Comparison of ENCODE assay signal across 12 cellular contexts in genomic region chr20:58361549-58361948, GRCh38. TPM values are rescaled to one million over a fixed set of nuclear protein-coding genes. Genes with fewer than 3 reads are reported as not detected.
A peak's percentile ranks its signal among the peaks of the same experiment; 100 is the strongest.
DNase-seq lines count a peak whose midpoint lies in the region; ATAC-seq lines count a peak whose summit lies in the region.
"Had no signal": no experiment of that assay in that cellular context is flagged by ENCODE, and none has a peak within 500 bp of the region (broad histone marks: within the 10 kb centered on the region; RNA-seq: fewer than 3 reads in every experiment).

No MANE protein-coding gene starts in this region.

- no peak for DNase-seq in Right ventricle myocardium inferior (ENCODE audit: missing footprints)
- DNase-seq in cardiac septum (ENCODE audit: low spot score) = no peak
- peak; percentile 88 for DNase-seq in RPMI7951 (ENCODE audit: low read depth)
- DNase-seq in glomerular visceral epithelial cell (ENCODE audit: extremely low spot score) = peak; percentile 39
- no peak for DNase-seq in sciatic nerve (ENCODE audit: low spot score)
- DNase-seq in activated CD4-positive, alpha-beta T cell treated with anti-CD3 and anti-CD28 coated beads, Interleukin-2, amount 50 U/mL, for 4 hours = no peak
- no peak for DNase-seq in globus pallidus (ENCODE audit: low spot score)
- DNase-seq: activated B cell treated with CpG ODN at 0.5 μM for 24 hours; activated T-cell treated with anti-CD3 and anti-CD28 coated beads, Interleukin-2, amount 50 U/mL, for 48 hours; esophagus squamous epithelium; NCI-H1436 had no signal

- ATAC-seq in Right ventricle myocardium inferior = peak; percentile 52
- peak; percentile 74 for ATAC-seq in sciatic nerve
- no peak for ATAC-seq in HG02981 (IDR thresholded peaks at IDR 0.05; ENCODE audit: unreplicated experiment)

- intact Hi-C loops in Right ventricle myocardium inferior (cut with DNase I) (no loop called here), cardiac septum (cut with DNase I) (no loop called here), sciatic nerve (cut with DNase I) (no loop called here)

RNA-seq across cellular contexts. Expression of gene VAPB, which starts 27.5 kb away (rescaled TPM):
- total RNA-seq in Right ventricle myocardium inferior (72.4 TPM), cardiac septum (65.9 TPM), sciatic nerve (51.1 TPM)
- total RNA-seq in RPMI7951 (2014; rRNA removed; shearing (Covaris generic)) = 17.7 and 18.0 TPM in 2 replicates

RNA-seq across cellular contexts. Expression of gene RAB22A, which starts 52.0 kb away (rescaled TPM):
- total RNA-seq in Right ventricle myocardium inferior (8.3 TPM), cardiac septum (9.8 TPM), sciatic nerve (27.1 TPM)
- 26.8 and 27.3 TPM in 2 replicates for total RNA-seq in RPMI7951 (2014; rRNA removed; shearing (Covaris generic))

Comparison
In these comparisons a context has a peak if more than half of its experiments do, and no peak if none do; other contexts are left out.
1. DNase-seq: peak in RPMI7951 (single experiment) and glomerular visceral epithelial cell (single experiment); none in Right ventricle myocardium inferior (single experiment), cardiac septum (single experiment), sciatic nerve (single experiment), activated CD4-positive, alpha-beta T cell treated with anti-CD3 and anti-CD28 coated beads, Interleukin-2, amount 50 U/mL, for 4 hours (0 of 2) and globus pallidus (single experiment).